In the genomic region with DNA sequence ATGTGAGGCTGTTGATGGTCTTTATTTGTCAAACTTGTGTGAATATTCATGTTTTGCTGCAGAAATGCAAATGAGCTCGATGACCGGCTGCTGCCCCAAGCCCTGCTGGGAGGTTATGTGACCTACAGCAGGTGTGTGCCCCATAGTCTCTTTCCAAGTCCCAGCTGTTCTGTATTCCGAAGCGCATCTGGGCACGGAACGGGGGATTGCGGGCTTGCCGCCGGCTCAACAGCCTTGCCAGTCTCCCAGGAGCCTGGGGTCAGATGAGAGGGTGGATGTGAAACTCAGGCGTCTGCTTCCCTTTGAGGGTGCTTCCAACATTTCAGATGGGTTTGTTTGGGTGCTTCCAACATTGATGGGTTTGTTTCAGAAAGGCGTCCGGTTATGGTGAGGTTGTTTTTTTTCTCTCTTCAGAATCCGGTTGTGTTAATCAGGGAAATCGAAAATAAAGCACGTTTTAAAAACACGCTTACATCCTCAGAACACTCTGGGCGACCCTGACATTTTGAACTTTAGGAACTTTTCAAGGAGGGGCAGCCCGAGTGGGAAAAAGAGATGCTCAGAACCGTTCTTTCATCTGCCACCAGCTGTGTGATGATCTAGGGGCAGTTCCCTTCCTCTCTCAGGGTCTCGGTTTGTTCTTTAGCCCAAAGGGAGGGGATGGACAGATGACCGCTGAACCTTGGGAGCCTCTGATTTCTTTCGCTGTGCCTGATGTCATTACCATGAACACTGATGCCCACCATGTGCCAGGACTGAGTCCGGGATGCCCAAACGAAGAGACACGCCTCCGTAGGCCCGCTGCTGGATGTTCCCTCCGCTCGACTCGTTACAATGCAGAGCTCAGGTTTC, we compare ENCODE assay signal across 1 cellular context.
TF ChIP-seq lines count a peak whose summit lies in the region.

No MANE protein-coding gene starts in this region.

TF ChIP-seq in endothelial cell of umbilical vein, 7 proteins besides CTCF, POLR2A, EP300 and RAD21 (continued from another document):
- TF ChIP-seq, protein P1, sequence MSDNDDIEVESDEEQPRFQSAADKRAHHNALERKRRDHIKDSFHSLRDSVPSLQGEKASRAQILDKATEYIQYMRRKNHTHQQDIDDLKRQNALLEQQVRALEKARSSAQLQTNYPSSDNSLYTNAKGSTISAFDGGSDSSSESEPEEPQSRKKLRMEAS (IDR thresholded peaks at IDR 0.05; ENCODE audit: insufficient read depth, insufficient read length): no peak
TF ChIP-seq in endothelial cell of umbilical vein: peak in this region for 0.
